In genomic region chr19:35509861-35510625, GRCh38 we compare ENCODE assay signal across 1 cellular context.
TF ChIP-seq lines count a peak whose summit lies in the region.

No MANE protein-coding gene starts in this region.

TF ChIP-seq in HepG2, 621 proteins besides CTCF, POLR2A, EP300 and RAD21 (continued from another document and continues in another):
- TF ChIP-seq FUBP1 (CRISPR knock-in tag; IDR thresholded peaks at IDR 0.05; ENCODE audit: borderline replicate concordance) (0 out of 2 replicates have a peak, but pooled peaks have one; percentile 51), FOSL2 (CRISPR knock-in tag; IDR thresholded peaks at IDR 0.05) (peak; percentile 51), SOX5 (CRISPR knock-in tag; IDR thresholded peaks at IDR 0.05; ENCODE audit: borderline replicate concordance) (peak; percentile 47; the same call in 1 of the 2 replicates), ZNF20 (CRISPR knock-in tag; IDR thresholded peaks at IDR 0.05) (no peak), AKAP8 (CRISPR knock-in tag; IDR thresholded peaks at IDR 0.05) (no peak), ZFP36 (IDR thresholded peaks at IDR 0.05; ENCODE audit: borderline replicate concordance, low read depth, low read length, partially characterized antibody) (no peak), TFE3 (CRISPR knock-in tag; IDR thresholded peaks at IDR 0.05) (0 out of 2 replicates have a peak, but pooled peaks have one; percentile 52), DNMT3B (CRISPR knock-in tag; conservative IDR thresholded peaks at IDR 0.05) (no peak), FOXP4 (CRISPR knock-in tag; IDR thresholded peaks at IDR 0.05) (peak; percentile 12; the same call in 1 of the 2 replicates), HHEX (CRISPR knock-in tag; IDR thresholded peaks at IDR 0.05) (0 out of 2 replicates have a peak, but pooled peaks have one; percentile 28), RFXAP (CRISPR knock-in tag; IDR thresholded peaks at IDR 0.05; ENCODE audit: borderline replicate concordance) (no peak; the same call in 1 of the 2 replicates), ZFYVE20 (CRISPR knock-in tag; IDR thresholded peaks at IDR 0.05; ENCODE audit: borderline replicate concordance, low read depth) (no peak), ZNF563 (CRISPR knock-in tag; IDR thresholded peaks at IDR 0.05) (peak; percentile 19; the same call in 1 of the 2 replicates), DMAP1 (CRISPR knock-in tag; IDR thresholded peaks at IDR 0.05) (peak; percentile 50; the same call in 1 of the 2 replicates), ZEB1 (IDR thresholded peaks at IDR 0.05; ENCODE audit: insufficient replicate concordance, low read depth) (peak; percentile 92), DRAP1 (CRISPR knock-in tag; IDR thresholded peaks at IDR 0.05) (peak; percentile 31; the same call in 1 of the 2 replicates), WIZ (CRISPR knock-in tag; IDR thresholded peaks at IDR 0.05) (0 out of 2 replicates have a peak, but pooled peaks have one; percentile 25), PRDM10 (CRISPR knock-in tag; IDR thresholded peaks at IDR 0.05; ENCODE audit: low read depth) (peak; percentile 67; the same call in 1 of the 2 replicates), ARID4A (CRISPR knock-in tag; IDR thresholded peaks at IDR 0.05; ENCODE audit: borderline replicate concordance) (peak; percentile 39; the same call in 1 of the 2 replicates), ZBTB42 (CRISPR knock-in tag; IDR thresholded peaks at IDR 0.05) (no peak), ZBTB25 (CRISPR knock-in tag; IDR thresholded peaks at IDR 0.05) (peak; percentile 69; the same call in 1 of the 2 replicates), SALL2 (CRISPR knock-in tag; IDR thresholded peaks at IDR 0.05) (no peak), ZNF800 (CRISPR knock-in tag; IDR thresholded peaks at IDR 0.05) (0 out of 2 replicates have a peak, but pooled peaks have one; percentile 32), ZNF615 (CRISPR knock-in tag; IDR thresholded peaks at IDR 0.05; ENCODE audit: borderline replicate concordance) (no peak), KMT2A (CRISPR knock-in tag; IDR thresholded peaks at IDR 0.05) (0 out of 2 replicates have a peak, but pooled peaks have one; percentile 22), ZNF839 (CRISPR knock-in tag; IDR thresholded peaks at IDR 0.05; ENCODE audit: borderline replicate concordance) (peak; percentile 66; the same call in 1 of the 2 replicates), TBX2 (CRISPR knock-in tag; IDR thresholded peaks at IDR 0.05; ENCODE audit: borderline replicate concordance) (peak; percentile 66), HMGA1 (CRISPR knock-in tag; conservative IDR thresholded peaks at IDR 0.05) (no peak), IKZF5 (CRISPR knock-in tag; IDR thresholded peaks at IDR 0.05) (peak; percentile 26; the same call in 1 of the 2 replicates), HDAC2 (CRISPR knock-in tag; IDR thresholded peaks at IDR 0.05) (peak; percentile 64), ZNF205 (CRISPR knock-in tag; IDR thresholded peaks at IDR 0.05) (peak; percentile 56; the same call in 1 of the 2 replicates), ZNF264 (CRISPR knock-in tag; IDR thresholded peaks at IDR 0.05) (peak; percentile 15; the same call in 1 of the 2 replicates), ZNF282 (IDR thresholded peaks at IDR 0.05; ENCODE audit: partially characterized antibody) (no peak), ZNF556 (CRISPR knock-in tag; IDR thresholded peaks at IDR 0.05; ENCODE audit: borderline replicate concordance) (0 out of 2 replicates have a peak, but pooled peaks have one; percentile 44), MED8 (CRISPR knock-in tag; IDR thresholded peaks at IDR 0.05; ENCODE audit: insufficient replicate concordance) (peak; percentile 52), MXD1 (CRISPR knock-in tag; IDR thresholded peaks at IDR 0.05) (0 out of 2 replicates have a peak, but pooled peaks have one; percentile 10), MXD3 (CRISPR knock-in tag; IDR thresholded peaks at IDR 0.05) (0 out of 2 replicates have a peak, but pooled peaks have one; percentile 29)
